ENCODE assay signal across 21 cellular contexts in genomic region chr6:144361027-144361426, GRCh38.
A peak's percentile ranks its signal among the peaks of the same experiment; 100 is the strongest.
DNase-seq lines count a peak whose midpoint lies in the region; ATAC-seq and TF ChIP-seq lines count a peak whose summit lies in the region.
"Had no signal": no experiment of that assay in that cellular context is flagged by ENCODE, and none has a peak within 500 bp of the region (broad histone marks: within the 10 kb centered on the region; RNA-seq: fewer than 3 reads in every experiment).

No MANE protein-coding gene starts in this region.

- H3K4me1 ChIP-seq in GM23248 (ENCODE audit: insufficient read depth) (peaks cover 30% of the 10 kb centered on the region), body of pancreas (peaks cover 44% of the 10 kb centered on the region)

- intact Hi-C loops in activated CD4-positive, alpha-beta T cell treated with anti-CD3 and anti-CD28 coated beads, Interleukin-2, amount 10 ng/mL, durations not matched to agents 24 days and 14 days (cut with micrococcal nuclease), result loop anchor here (5.0 kb wide), 1 partner anchor 249 kb away; no protein-coding TSS in a partner anchor
- intact Hi-C loops in body of pancreas (cut with DNase I), result no loop called here

- H3K27me3 Mint-ChIP-seq in activated CD4-positive, alpha-beta T cell treated with anti-CD3 and anti-CD28 coated beads, Interleukin-2, amount 10 ng/mL, durations not matched to agents 24 days and 14 days, result no peaks in the 10 kb centered on the region
- H3K27me3 Mint-ChIP-seq in progenitor cell of endocrine pancreas, result no peaks in the 10 kb centered on the region
- H3K27me3 Mint-ChIP-seq: activated B cell treated with CpG ODN at 0.5 μM for 24 hours; activated naive CD8-positive, alpha-beta T cell treated with anti-CD3 and anti-CD28 coated beads, Interleukin-2, amount 10 ng/mL, durations not matched to agents 7 days and 5 days had no signal

- H4K20me1 ChIP-seq in GM23248 (ENCODE audit: insufficient read depth), result no peaks in the 10 kb centered on the region; the same call in 1 of the 2 replicates

- H3K9me3 ChIP-seq in GM23248 (ENCODE audit: low read depth) (no peaks in the 10 kb centered on the region), body of pancreas (no peaks in the 10 kb centered on the region)
- H3K9me3 ChIP-seq: SK-N-SH had no signal

- TF ChIP-seq CTCF in body of pancreas (IDR thresholded peaks at IDR 0.05) (no peak), progenitor cell of endocrine pancreas (IDR thresholded peaks at IDR 0.05; ENCODE audit: unreplicated experiment) (no peak)

- no peak overlapping the region for H2AFZ ChIP-seq in GM23248

- H3K27me3 ChIP-seq in GM23248 (replicated peaks; ENCODE audit: insufficient read depth) (no peaks in the 10 kb centered on the region), body of pancreas (no peaks in the 10 kb centered on the region)

- no peak overlapping the region for H3K4me3 ChIP-seq in GM23248
- H3K4me3 ChIP-seq in body of pancreas, result no peak overlapping the region

- no peak overlapping the region for H3K27ac ChIP-seq in GM23248
- peak overlapping the region in 3 of 4 donors; percentile 19 to 82 (median 79) for H3K27ac ChIP-seq in body of pancreas

- peaks cover 23% of the 10 kb centered on the region for H3K36me3 Mint-ChIP-seq in activated CD4-positive, alpha-beta T cell treated with anti-CD3 and anti-CD28 coated beads, Interleukin-2, amount 10 ng/mL, durations not matched to agents 24 days and 14 days (ENCODE audit: low read depth)
- peaks cover 3% of the 10 kb centered on the region for H3K36me3 Mint-ChIP-seq in progenitor cell of endocrine pancreas (ENCODE audit: insufficient read depth)

- H3K4me2 ChIP-seq in GM23248 (ENCODE audit: unreplicated experiment), result no peak overlapping the region
- H3K4me2 ChIP-seq: SK-N-SH had no signal

- H3K9me3 Mint-ChIP-seq in activated CD4-positive, alpha-beta T cell treated with anti-CD3 and anti-CD28 coated beads, Interleukin-2, amount 10 ng/mL, durations not matched to agents 24 days and 14 days, result no peaks in the 10 kb centered on the region
- H3K9me3 Mint-ChIP-seq in progenitor cell of endocrine pancreas (ENCODE audit: low read depth), result no peaks in the 10 kb centered on the region
- H3K9me3 Mint-ChIP-seq: activated B cell treated with CpG ODN at 0.5 μM for 24 hours; activated naive CD8-positive, alpha-beta T cell treated with anti-CD3 and anti-CD28 coated beads, Interleukin-2, amount 10 ng/mL, durations not matched to agents 7 days and 5 days; activated T-helper 1 cell treated with anti-CD3 and anti-CD28 coated beads, Interleukin-12 subunit alpha, Interleukin-12 subunit beta, Interleukin-2, Interleukin-4 antibody, amounts not matched to agents 30 ng/mL and 10 ng/mL and 1 ng/mL, durations not matched to agents 14 hours and 24 hours and 36 hours had no signal

- no peak overlapping the region for H3K9ac ChIP-seq in GM23248
- H3K9ac ChIP-seq: SK-N-SH had no signal

- no peaks in the 10 kb centered on the region for H3F3A ChIP-seq in GM23248 (ENCODE audit: insufficient read depth)

- in situ Hi-C loops in GM23248 (cut with MboI), result no loop called here

- TF ChIP-seq POLR2A in body of pancreas (IDR thresholded peaks at IDR 0.05), result no peak

- H3K4me1 Mint-ChIP-seq in activated CD4-positive, alpha-beta T cell treated with anti-CD3 and anti-CD28 coated beads, Interleukin-2, amount 10 ng/mL, durations not matched to agents 24 days and 14 days, result peaks cover 36% of the 10 kb centered on the region
- H3K4me1 Mint-ChIP-seq in progenitor cell of endocrine pancreas (ENCODE audit: low read depth), result peaks cover 31% of the 10 kb centered on the region

- no peaks in the 10 kb centered on the region for H3K9me2 ChIP-seq in GM23248 (ENCODE audit: insufficient read depth)
- H3K9me2 ChIP-seq: SK-N-SH had no signal

- peak; percentile 27 for DNase-seq in activated CD4-positive, alpha-beta T cell treated with anti-CD3 and anti-CD28 coated beads, Interleukin-2, amount 10 ng/mL, durations not matched to agents 24 days and 14 days
- DNase-seq in activated CD4-positive, alpha-beta T cell treated with anti-CD3 and anti-CD28 coated beads, Interleukin-2, amount 50 U/mL, for 4 hours, result no peak
- DNase-seq in GM23248 (peak; percentile 30), body of pancreas (no peak), progenitor cell of endocrine pancreas (ENCODE audit: low spot score, unreplicated experiment) (no peak), kidney glomerular epithelial cell (lab: John Stamatoyannopoulos, UW) (no peak)
- DNase-seq: activated B cell treated with CpG ODN at 0.5 μM for 24 hours; activated naive CD8-positive, alpha-beta T cell treated with anti-CD3 and anti-CD28 coated beads, Interleukin-2, amount 10 ng/mL, durations not matched to agents 7 days and 5 days; effector CD8-positive, alpha-beta T cell; IMR-90; mammary epithelial cell; NCI-H1436 treated with DMSO at 0.1 percent for 48 hours; occipital lobe; SK-N-SH; stimulated activated CD4-positive, alpha-beta T cell treated with anti-CD3 and anti-CD28 coated beads, Interleukin-12 subunit alpha, Interleukin-12 subunit beta, amount 100 ng/mL, for 4 hours; substantia nigra; T1000 had no signal

- H3K36me3 ChIP-seq in GM23248 (ENCODE audit: low read depth) (no peaks in the 10 kb centered on the region), body of pancreas (replicated peaks in 1 of 2; ENCODE audit: insufficient read depth in 1 of 2, low read depth in 2 of 2) (no peaks in the 10 kb centered on the region)

- ATAC-seq in body of pancreas (no peak), GM18511 (IDR thresholded peaks at IDR 0.05; ENCODE audit: unreplicated experiment) (no peak), GM21423 (IDR thresholded peaks at IDR 0.05; ENCODE audit: unreplicated experiment) (no peak)
- ATAC-seq: esophagus mucosa had no signal

- H3K27ac Mint-ChIP-seq in activated CD4-positive, alpha-beta T cell treated with anti-CD3 and anti-CD28 coated beads, Interleukin-2, amount 10 ng/mL, durations not matched to agents 24 days and 14 days, result no peak overlapping the region
- peak overlapping the region; percentile 47 for H3K27ac Mint-ChIP-seq in progenitor cell of endocrine pancreas
- H3K27ac Mint-ChIP-seq: activated B cell treated with CpG ODN at 0.5 μM for 24 hours had no signal

- H3K4me3 Mint-ChIP-seq in activated CD4-positive, alpha-beta T cell treated with anti-CD3 and anti-CD28 coated beads, Interleukin-2, amount 10 ng/mL, durations not matched to agents 24 days and 14 days, result no peak overlapping the region
- H3K4me3 Mint-ChIP-seq in progenitor cell of endocrine pancreas (ENCODE audit: low read depth), result no peak overlapping the region
- H3K4me3 Mint-ChIP-seq: activated B cell treated with CpG ODN at 0.5 μM for 24 hours; activated naive CD8-positive, alpha-beta T cell treated with anti-CD3 and anti-CD28 coated beads, Interleukin-2, amount 10 ng/mL, durations not matched to agents 7 days and 5 days; activated T-helper 1 cell treated with anti-CD3 and anti-CD28 coated beads, Interleukin-12 subunit alpha, Interleukin-12 subunit beta, Interleukin-2, Interleukin-4 antibody, amounts not matched to agents 30 ng/mL and 10 ng/mL and 1 ng/mL, durations not matched to agents 14 hours and 24 hours and 36 hours had no signal

- H3K79me2 ChIP-seq in GM23248 (ENCODE audit: insufficient read depth), result peaks cover 100% of the 10 kb centered on the region

- WGBS in GM23248 (ENCODE audit: low coverage in 1 of 2, low lambda C conversion rate in 2 of 2, missing lambda C conversion rate in 2 of 2), 2 experiments, result 92 to 100% methylated on average over 1 of the region's 1 CpG
- WGBS in body of pancreas, 2 donors, result 41 to 53% methylated on average over 1 of the region's 1 CpG

Comparison
In these comparisons a context has a peak if more than half of its experiments do, and no peak if none do; other contexts are left out.
1. DNase-seq: peak in activated CD4-positive, alpha-beta T cell treated with anti-CD3 and anti-CD28 coated beads, Interleukin-2, amount 10 ng/mL, durations not matched to agents 24 days and 14 days (single experiment) and GM23248 (single experiment); none in activated CD4-positive, alpha-beta T cell treated with anti-CD3 and anti-CD28 coated beads, Interleukin-2, amount 50 U/mL, for 4 hours (0 of 2), body of pancreas (0 of 4), progenitor cell of endocrine pancreas (single experiment) and kidney glomerular epithelial cell (single experiment).